ENCODE assay signal across 8 cellular contexts in the genomic region with DNA sequence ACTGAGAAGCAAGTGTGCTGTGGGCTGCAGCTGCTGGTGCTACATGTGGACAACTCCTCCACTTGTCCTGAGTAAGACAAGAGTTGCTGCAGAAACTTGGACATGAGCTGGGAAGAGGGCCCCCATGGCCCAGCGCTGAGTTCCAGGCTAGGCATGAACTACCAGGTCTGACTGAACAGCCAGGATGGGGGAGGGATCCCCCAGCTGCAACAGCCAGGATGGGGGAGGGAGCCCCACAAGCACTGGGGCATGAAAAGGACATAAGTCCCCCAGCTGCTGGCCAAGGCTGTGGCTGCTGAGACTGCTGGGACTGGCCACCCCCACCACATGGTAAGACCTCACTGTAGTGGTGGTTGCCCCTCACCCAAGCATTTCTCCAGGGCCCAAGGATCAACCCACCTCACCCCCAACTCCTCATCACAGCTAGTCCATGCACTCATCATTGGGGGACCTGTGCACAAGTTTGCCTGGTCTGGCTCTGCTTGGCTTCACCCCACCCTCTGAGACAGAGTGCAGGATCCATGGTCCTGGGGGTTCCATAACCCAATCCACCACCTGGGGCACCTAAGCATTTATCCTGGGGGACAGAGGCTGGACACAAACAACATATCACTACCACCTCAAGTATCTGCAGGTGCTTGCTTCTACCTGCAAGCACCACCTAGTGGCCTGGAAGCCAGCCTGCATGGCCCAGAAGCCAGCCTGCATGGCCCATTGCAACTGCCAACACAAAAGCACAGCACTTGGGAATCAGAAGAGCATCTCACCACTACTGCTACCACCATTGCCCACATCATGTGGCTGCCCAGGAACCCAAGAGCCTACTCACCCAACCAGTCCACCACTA.
DNase-seq lines count a peak whose midpoint lies in the region; ATAC-seq and TF ChIP-seq lines count a peak whose summit lies in the region.

No MANE protein-coding gene starts in this region.

- H3K27ac ChIP-seq in gastroesophageal sphincter: no peak overlapping the region

- H3K27me3 ChIP-seq in BE2C (no peaks in the 10 kb centered on the region), gastroesophageal sphincter (no peaks in the 10 kb centered on the region)

- H3K36me3 Mint-ChIP-seq in immature natural killer cell: peaks cover 0 to 7% (median 0%) of the 10 kb centered on the region in 3 donors

- H3K4me1 ChIP-seq in BE2C (no peaks in the 10 kb centered on the region), gastroesophageal sphincter (no peaks in the 10 kb centered on the region)

- TF ChIP-seq CTCF in BE2C (IDR thresholded peaks at IDR 0.05; ENCODE audit: low read depth, low read length): peak; percentile 27; the same call in 1 of the 2 replicates
- TF ChIP-seq CTCF in gastroesophageal sphincter (IDR thresholded peaks at IDR 0.05): peak in 1 of 4 experiments; percentile 33

- H3K4me1 Mint-ChIP-seq in immature natural killer cell: peaks cover 10 to 11% of the 10 kb centered on the region in 2 donors

- H3K27ac Mint-ChIP-seq in immature natural killer cell: no peak overlapping the region

- DNase-seq in BE2C: no peak
- peak; percentile 16 for DNase-seq in activated CD4-positive, alpha-beta T cell treated with anti-CD3 and anti-CD28 coated beads, Interleukin-2, amount 50 U/mL, for 1 hour
- DNase-seq in immature natural killer cell: peak in 2 of 3 donors; percentile 22 to 24
- no peak for DNase-seq in NCI-H226

- H3K9me3 Mint-ChIP-seq in immature natural killer cell: no peaks in the 10 kb centered on the region

- ATAC-seq in GM18520 (IDR thresholded peaks at IDR 0.05; ENCODE audit: unreplicated experiment) (peak; percentile 72), HG03280 (IDR thresholded peaks at IDR 0.05; ENCODE audit: unreplicated experiment) (peak; percentile 82), gastroesophageal sphincter (no peak), HG03565 (IDR thresholded peaks at IDR 0.05; ENCODE audit: unreplicated experiment) (no peak)

- no peaks in the 10 kb centered on the region for H3K9me3 ChIP-seq in BE2C
- H3K9me3 ChIP-seq in gastroesophageal sphincter: peaks cover 0 to 5% (median 0%) of the 10 kb centered on the region in 3 donors

- H3K36me3 ChIP-seq in BE2C (no peaks in the 10 kb centered on the region), gastroesophageal sphincter (no peaks in the 10 kb centered on the region)

- TF ChIP-seq EP300 in gastroesophageal sphincter (IDR thresholded peaks at IDR 0.05): no peak

- WGBS in gastroesophageal sphincter (ENCODE audit: low coverage in 1 of 2), 2 donors: no CpG with 5 or more reads among the region's 1 CpG

- peak overlapping the region in 2 of 5 donors; percentile 13 to 14 for H3K4me3 Mint-ChIP-seq in immature natural killer cell

- no peak for TF ChIP-seq POLR2A in gastroesophageal sphincter (IDR thresholded peaks at IDR 0.05)

- H3K27me3 Mint-ChIP-seq in immature natural killer cell (ENCODE audit: low read depth in 3 of 3): peaks cover 1 to 12% (median 5%) of the 10 kb centered on the region in 3 donors

- H3K4me3 ChIP-seq in BE2C (ENCODE audit: low read depth, low read length): no peak overlapping the region
- no peak overlapping the region for H3K4me3 ChIP-seq in gastroesophageal sphincter

Comparison
In these comparisons a context has a peak if more than half of its experiments do, and no peak if none do; other contexts are left out.
1. DNase-seq: peak in activated CD4-positive, alpha-beta T cell treated with anti-CD3 and anti-CD28 coated beads, Interleukin-2, amount 50 U/mL, for 1 hour (single experiment) and immature natural killer cell (2 of 3); none in BE2C (single experiment) and NCI-H226 (single experiment).
2. ATAC-seq: peak in GM18520 (single experiment) and HG03280 (single experiment); none in gastroesophageal sphincter (single experiment) and HG03565 (single experiment).